8 cellular contexts compared by ENCODE assay signal in genomic region chr16:70685061-70685937, GRCh38. TPM values are rescaled to one million over a fixed set of nuclear protein-coding genes. Genes with fewer than 3 reads are reported as not detected.
DNase-seq lines count a peak whose midpoint lies in the region; ATAC-seq and TF ChIP-seq lines count a peak whose summit lies in the region.

No MANE protein-coding gene starts in this region.

- H3K27me3 ChIP-seq in CD8-positive, alpha-beta T cell (ENCODE audit: insufficient read depth, low read length) = no peaks in the 10 kb centered on the region
- H3K27me3 ChIP-seq in MM.1S (replicated peaks; ENCODE audit: insufficient read depth, low read length) (no peaks in the 10 kb centered on the region; the same call in 1 of the 2 replicates), ectodermal cell (ENCODE audit: control insufficient read depth, insufficient read depth, low read length, poor library complexity, severe bottlenecking) (no peaks in the 10 kb centered on the region), muscle layer of colon (ENCODE audit: control insufficient read depth in 1 of 2, insufficient read depth in 2 of 2, low read length in 2 of 2) (no peaks in the 10 kb centered on the region)

- TF ChIP-seq CTCF in CD8-positive, alpha-beta T cell (IDR thresholded peaks at IDR 0.05) = no peak
- no peak for TF ChIP-seq CTCF in MM.1S (IDR thresholded peaks at IDR 0.05; ENCODE audit: low read length)

- H3K4me1 ChIP-seq in CD8-positive, alpha-beta T cell (ENCODE audit: insufficient read depth, low read length) = peaks cover 20% of the 10 kb centered on the region
- H3K4me1 ChIP-seq in MM.1S (ENCODE audit: low read length) (no peaks in the 10 kb centered on the region), ectodermal cell (ENCODE audit: control insufficient read depth, insufficient read depth, low read length) (peaks cover 29% of the 10 kb centered on the region), muscle layer of colon (ENCODE audit: insufficient read depth, low read length) (peaks cover 84% of the 10 kb centered on the region)

- no peaks in the 10 kb centered on the region for H4K20me1 ChIP-seq in MM.1S (ENCODE audit: insufficient read depth, low read length)

- ATAC-seq in CD8-positive, alpha-beta T cell = peak; percentile 61
- no peak for ATAC-seq in HG03457 (IDR thresholded peaks at IDR 0.05; ENCODE audit: unreplicated experiment)
- no peak for ATAC-seq in GM21717 (IDR thresholded peaks at IDR 0.05; ENCODE audit: unreplicated experiment)
- ATAC-seq in HG02588 (IDR thresholded peaks at IDR 0.05; ENCODE audit: unreplicated experiment) = no peak

- CTCF ChIA-PET in CD8-positive, alpha-beta T cell (lab: Charles Lee) = interaction anchor here (7.4 kb wide), 1 partner anchor 84 kb away, joined by 59 read pairs; no protein-coding TSS in a partner anchor

- no peaks in the 10 kb centered on the region for H3K9me2 ChIP-seq in MM.1S (replicated peaks; ENCODE audit: insufficient read depth, low read length)

- H3K79me2 ChIP-seq in MM.1S (ENCODE audit: low read length) = no peaks in the 10 kb centered on the region

- H3K4me2 ChIP-seq in MM.1S (ENCODE audit: low read depth, low read length) = peak overlapping the region; percentile 59; the same call in 1 of the 2 replicates

- H3K27me3 Mint-ChIP-seq in CD8-positive, alpha-beta T cell (ENCODE audit: low read depth) = no peaks in the 10 kb centered on the region

- peaks cover 10% of the 10 kb centered on the region for H3K4me1 Mint-ChIP-seq in CD8-positive, alpha-beta T cell (ENCODE audit: low read depth)

- peak overlapping the region; percentile 48 for H3K4me3 ChIP-seq in CD8-positive, alpha-beta T cell (ENCODE audit: low read depth, low read length)
- H3K4me3 ChIP-seq in MM.1S (ENCODE audit: low read length) (peak overlapping the region; percentile 34; the same call in 1 of the 2 replicates), ectodermal cell (ENCODE audit: insufficient read depth, low read depth, low read length) (peak overlapping the region; percentile 80), muscle layer of colon (ENCODE audit: low read depth in 1 of 2, low read length in 2 of 2) (peak overlapping the region; percentile 63 to 92)

- H3K36me3 Mint-ChIP-seq in CD8-positive, alpha-beta T cell = no peaks in the 10 kb centered on the region

- no peaks in the 10 kb centered on the region for H3K36me3 ChIP-seq in CD8-positive, alpha-beta T cell (ENCODE audit: insufficient read depth, low read length)
- H3K36me3 ChIP-seq in MM.1S (replicated peaks; ENCODE audit: insufficient read depth, low read length) (no peaks in the 10 kb centered on the region), ectodermal cell (ENCODE audit: control insufficient read depth, insufficient read depth, low read length) (no peaks in the 10 kb centered on the region), muscle layer of colon (ENCODE audit: insufficient read depth, low read length) (peaks cover 12% of the 10 kb centered on the region)

- POLR2A ChIA-PET in CD8-positive, alpha-beta T cell (lab: Charles Lee) = interaction anchor here (1.0 to 4.3 kb wide), 2 partner anchors 52 to 53 kb away, joined by 3 to 21 read pairs; no protein-coding TSS in a partner anchor

- intact Hi-C loops in CD8-positive, alpha-beta T cell (cut with DNase I, micrococcal nuclease) = no loop called here

- no peaks in the 10 kb centered on the region for H3K9me3 Mint-ChIP-seq in CD8-positive, alpha-beta T cell

- DNase-seq in CD8-positive, alpha-beta T cell = peak in 2 of 7 experiments; percentile 19 to 21
- no peak for DNase-seq in MM.1S
- no peak for DNase-seq in DMS114 treated with DMSO at 0.1 percent for 48 hours (lab: John Stamatoyannopoulos, UW; ENCODE audit: unreplicated experiment)

- WGBS in ectodermal cell, 2 experiments = 2 to 3% methylated on average over 89 to 90 of the region's 90 CpGs

- peak overlapping the region; percentile 76 for H3K4me3 Mint-ChIP-seq in CD8-positive, alpha-beta T cell

- H3K9me3 ChIP-seq in CD8-positive, alpha-beta T cell (ENCODE audit: low read length) = no peaks in the 10 kb centered on the region
- H3K9me3 ChIP-seq in MM.1S (replicated peaks; ENCODE audit: insufficient read depth, low read length) (no peaks in the 10 kb centered on the region), ectodermal cell (ENCODE audit: control insufficient read depth, low read length) (no peaks in the 10 kb centered on the region), muscle layer of colon (ENCODE audit: low read length) (no peaks in the 10 kb centered on the region)

- H3K9ac ChIP-seq in MM.1S (ENCODE audit: low read length) = no peak overlapping the region
- H3K9ac ChIP-seq in muscle layer of colon (ENCODE audit: low read length) = peak overlapping the region; percentile 92

- no peak overlapping the region for H3K27ac Mint-ChIP-seq in CD8-positive, alpha-beta T cell

- no peak overlapping the region for H3K27ac ChIP-seq in CD8-positive, alpha-beta T cell (ENCODE audit: low read depth, low read length)
- no peak overlapping the region for H3K27ac ChIP-seq in MM.1S (ENCODE audit: low read length)
- H3K27ac ChIP-seq in ectodermal cell (ENCODE audit: insufficient read depth, low read depth, low read length, poor library complexity, severe bottlenecking) = no peak overlapping the region
- peak overlapping the region; percentile 96 for H3K27ac ChIP-seq in muscle layer of colon (ENCODE audit: low read depth, low read length)

- peaks cover 3% of the 10 kb centered on the region; the same call in 1 of the 2 replicates for H3F3A ChIP-seq in MM.1S (ENCODE audit: insufficient read depth, low read length)

- no peak overlapping the region for H2AFZ ChIP-seq in MM.1S (ENCODE audit: low read length)

RNA-seq across cellular contexts. Expression of gene MTSS2, which starts 0.6 kb away (rescaled TPM):
- 10 to 100 TPM; 27.9 to 28.4 TPM for total RNA-seq in CD8-positive, alpha-beta T cell
- 83.6 TPM for polyA plus RNA-seq in ectodermal cell (2013, experiment 1 of 4)
- 65.7 TPM for polyA plus RNA-seq in ectodermal cell (2013, experiment 2 of 4)
- polyA plus RNA-seq in ectodermal cell (2013, experiment 3 of 4) = 67.5 TPM
- polyA plus RNA-seq in ectodermal cell (2013, experiment 4 of 4) = 64.8 TPM

RNA-seq across cellular contexts. Expression of gene IL34, which starts 38.9 kb away (rescaled TPM):
- under 1 TPM; 0.84 to 0.86 TPM for total RNA-seq in CD8-positive, alpha-beta T cell
- polyA plus RNA-seq in ectodermal cell (2013, experiment 1 of 4) = not detected
- 0.12 TPM for polyA plus RNA-seq in ectodermal cell (2013, experiment 2 of 4)
- polyA plus RNA-seq in ectodermal cell (2013, experiment 3 of 4) = not detected
- polyA plus RNA-seq in ectodermal cell (2013, experiment 4 of 4) = not detected
